In genomic region chr9:2351324-2351723, GRCh38 we compare ENCODE assay signal across 11 cellular contexts.
"Had no signal": no experiment of that assay in that cellular context is flagged by ENCODE, and none has a peak within 500 bp of the region (broad histone marks: within the 10 kb centered on the region; RNA-seq: fewer than 3 reads in every experiment).

No MANE protein-coding gene starts in this region.

- H3K9me3 ChIP-seq: HAP-1 had no signal

- H3K27ac ChIP-seq: GM23248 had no signal

- H3K4me1 ChIP-seq: HAP-1 had no signal

- DNase-seq: GM23248, GOT3, H7, H9, HCEC 1CT, HFFc6 had no signal

- H2AFZ ChIP-seq: GM23248 had no signal

- ATAC-seq: GM23338, HCT116 had no signal

- H3K9ac ChIP-seq: GM23248 had no signal

- FAIRE-seq: H1, H54 had no signal

- H3K4me3 ChIP-seq: GM23248, GM23338, HAP-1 had no signal

- H3K4me2 ChIP-seq: GM23338 had no signal

- H3K36me3 ChIP-seq: HAP-1 had no signal
